18 cellular contexts compared by ENCODE assay signal in the genomic region with DNA sequence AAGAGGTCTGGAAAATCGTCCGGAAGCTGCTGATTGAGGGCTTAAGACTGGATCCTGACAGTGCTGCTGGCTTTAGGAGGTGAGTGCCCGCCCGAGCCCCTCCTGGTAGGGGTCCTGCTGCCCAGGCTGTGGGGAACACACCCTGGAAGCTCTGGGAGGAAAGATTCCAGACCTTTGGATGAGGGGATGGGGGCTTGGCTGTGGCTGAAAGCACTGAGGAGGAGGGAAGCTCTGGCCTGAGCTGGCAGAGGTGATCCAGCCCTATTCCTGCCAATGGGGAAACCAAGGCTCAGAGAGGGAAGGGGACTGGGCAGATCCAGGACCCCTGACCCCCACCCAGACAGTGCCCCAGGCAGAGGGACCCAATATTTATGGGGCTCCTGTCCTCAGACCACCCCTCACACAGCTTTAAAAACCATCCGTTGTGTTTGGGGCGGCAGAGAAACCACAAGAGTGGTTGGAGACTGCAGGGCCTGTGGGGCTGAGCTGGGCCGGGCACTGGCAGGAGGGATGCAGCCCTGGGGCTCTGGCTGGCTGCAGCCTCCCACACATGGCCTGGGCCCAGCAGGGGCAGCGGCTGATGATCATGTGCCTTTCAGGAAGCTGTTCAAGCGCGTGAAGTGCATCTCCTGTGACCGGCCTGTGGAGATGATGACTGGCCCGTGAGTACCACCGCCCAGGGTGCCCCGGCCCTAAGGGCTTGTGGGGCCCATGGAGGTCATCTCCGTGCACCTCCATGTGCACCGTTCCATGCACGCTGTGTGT. TPM values are rescaled to one million over a fixed set of nuclear protein-coding genes. Genes with fewer than 3 reads are reported as not detected.
DNase-seq lines count a peak whose midpoint lies in the region; FAIRE-seq and TF ChIP-seq lines count a peak whose summit lies in the region.
"Had no signal": no experiment of that assay in that cellular context is flagged by ENCODE, and none has a peak within 500 bp of the region (broad histone marks: within the 10 kb centered on the region; RNA-seq: fewer than 3 reads in every experiment).

No MANE protein-coding gene starts in this region.

- H3K4me3 ChIP-seq in H7 (ENCODE audit: insufficient read depth, low read depth, low read length): no peak overlapping the region
- no peak overlapping the region for H3K4me3 ChIP-seq in H1 (ENCODE audit: extremely low read depth in 1 of 4, insufficient read depth in 2 of 4, low read depth in 3 of 4, low read length in 4 of 4)
- no peak overlapping the region for H3K4me3 ChIP-seq in neuronal stem cell (ENCODE audit: low read length in 2 of 2)
- H3K4me3 ChIP-seq in HAP-1: no peak overlapping the region
- H3K4me3 ChIP-seq: PC-9, SJCRH30 had no signal

- H3K4me1 Mint-ChIP-seq in activated CD4-positive, alpha-beta T cell treated with anti-CD3 and anti-CD28 coated beads, Interleukin-2, amount 10 ng/mL, durations not matched to agents 24 days and 14 days: no peaks in the 10 kb centered on the region
- H3K4me1 Mint-ChIP-seq: CD4-positive, alpha-beta memory T cell had no signal

- H3K9me3 Mint-ChIP-seq in activated CD4-positive, alpha-beta T cell treated with anti-CD3 and anti-CD28 coated beads, Interleukin-2, amount 10 ng/mL, durations not matched to agents 24 days and 14 days: no peaks in the 10 kb centered on the region

- H3K14ac ChIP-seq in H1 (ENCODE audit: insufficient read length): no peak overlapping the region
- H3K14ac ChIP-seq in neuronal stem cell (ENCODE audit: low read length): peak overlapping the region; percentile 47

- peak overlapping the region; percentile 48; the same call in 1 of the 2 replicates for H2BK20ac ChIP-seq in H1 (ENCODE audit: low read length)

- POLR2A ChIA-PET in H1 (lab: Charles Lee; ENCODE audit: partially characterized antibody): interaction anchor here (0.6 to 12.8 kb wide), 4 partner anchors 8 to 20 kb away, joined by 3 to 126 read pairs (median 8); a partner anchor contains a TSS

- DNase-seq in ACHN (peak; percentile 33), H7 (peak; percentile 69), H1 (ENCODE audit: low read depth in 1 of 2, low spot score in 2 of 2) (no peak), neuronal stem cell (ENCODE audit: low spot score) (no peak), NK-92 (lab: John Stamatoyannopoulos, UW; ENCODE audit: unreplicated experiment) (no peak), NCI-H2227 treated with DMSO at 0.1 percent for 48 hours (lab: John Stamatoyannopoulos, UW) (no peak), HAP-1 (ENCODE audit: low spot score in 2 of 2) (no peak)
- no peak for DNase-seq in activated CD4-positive, alpha-beta T cell treated with anti-CD3 and anti-CD28 coated beads, Interleukin-2, amount 10 ng/mL, durations not matched to agents 24 days and 14 days
- DNase-seq: AML-193; CD4-positive, alpha-beta memory T cell; DMS79; HFFc6; KG1; NCI-H1092 treated with DMSO at 0.1 percent for 48 hours; NCI-H446; NCI-H748 treated with DMSO at 0.1 percent for 48 hours; PC-9; SJCRH30 had no signal

- H3K9ac ChIP-seq in H1 (replicated peaks in 1 of 4; ENCODE audit: extremely low read depth in 1 of 4, low read depth in 3 of 4, low read length in 3 of 4): no peak overlapping the region
- no peak overlapping the region for H3K9ac ChIP-seq in neuronal stem cell (ENCODE audit: low read depth, low read length, poor library complexity)

- no peak for FAIRE-seq in H1 (lab: Jason Lieb, UNC)

- peaks cover 0 to 18% (median 10%) of the 10 kb centered on the region in 4 experiments; a peak in 6 of 7 replicates for H3K4me1 ChIP-seq in H1 (replicated peaks in 1 of 4; ENCODE audit: control insufficient read depth in 3 of 4, insufficient read depth in 4 of 4, low read length in 3 of 4)
- peaks cover 4 to 6% of the 10 kb centered on the region in 2 donors for H3K4me1 ChIP-seq in neuronal stem cell (ENCODE audit: control insufficient read depth in 2 of 2, insufficient read depth in 1 of 2, low read depth in 1 of 2, low read length in 2 of 2)
- H3K4me1 ChIP-seq in HAP-1: no peaks in the 10 kb centered on the region

- peak overlapping the region; percentile 62; the same call in 1 of the 2 replicates for H2BK5ac ChIP-seq in H1 (ENCODE audit: low read depth, low read length)
- H2BK5ac ChIP-seq in neuronal stem cell (ENCODE audit: low read length): no peak overlapping the region

- TF ChIP-seq POLR2A in H1 (IDR thresholded peaks at IDR 0.05; ENCODE audit: control extremely low read depth in 1 of 2, low read depth in 2 of 2, low read length in 2 of 2): no peak

- no peak overlapping the region for H2AK5ac ChIP-seq in H1 (ENCODE audit: low read depth, low read length)
- H2AK5ac ChIP-seq in neuronal stem cell (ENCODE audit: low read depth, low read length): peak overlapping the region; percentile 39

- no peak for TF ChIP-seq RAD21 in H1 (IDR thresholded peaks at IDR 0.05 in 1 of 2, conservative IDR thresholded peaks at IDR 0.05 in 1 of 2; ENCODE audit: low read depth in 2 of 2, low read length in 2 of 2)

- no peak overlapping the region for H3K18ac ChIP-seq in H1 (ENCODE audit: extremely low read depth, low read length)
- peak overlapping the region; percentile 14 for H3K18ac ChIP-seq in neuronal stem cell (ENCODE audit: low read length)

- no peak overlapping the region for H3K56ac ChIP-seq in H1 (replicated peaks; ENCODE audit: insufficient read length, low read depth, low read length)

- 89% methylated on average over 17 of the region's 17 CpGs; no CpG with 5 or more reads in 1 of the 2 experiments for WGBS in H1 (ENCODE audit: extremely low coverage in 1 of 2, insufficient coverage in 1 of 2, insufficient read length in 1 of 2, insufficient replicate concordance in 2 of 2, low coverage in 1 of 2, low lambda C conversion rate in 2 of 2, missing lambda C conversion rate in 1 of 2), 2 experiments
- WGBS in neuronal stem cell (ENCODE audit: extremely low coverage in 2 of 2, insufficient read length in 2 of 2, insufficient replicate concordance in 1 of 2), 2 donors: no CpG with 5 or more reads among the region's 17 CpGs

- H2BK15ac ChIP-seq in H1 (ENCODE audit: low read length): peak overlapping the region; percentile 22; the same call in 1 of the 2 replicates
- H2BK15ac ChIP-seq in neuronal stem cell (ENCODE audit: low read length): no peak overlapping the region

- H2BK12ac ChIP-seq in H1 (ENCODE audit: low read depth, low read length) (peak overlapping the region; percentile 72; the same call in 1 of the 2 replicates), neuronal stem cell (ENCODE audit: low read length) (no peak overlapping the region)

- H3K27ac ChIP-seq in H1 (ENCODE audit: low read depth, low read length) (no peak overlapping the region), neuronal stem cell (replicated peaks; ENCODE audit: low read length) (no peak overlapping the region)
- H3K27ac ChIP-seq: PC-9, SJCRH30 had no signal

- H2AFZ ChIP-seq in H1 (ENCODE audit: low read length) (no peak overlapping the region), neuronal stem cell (ENCODE audit: low read length) (peak overlapping the region; percentile 33)
- H2AFZ ChIP-seq: PC-9 had no signal

- H3K27me3 ChIP-seq in H7 (ENCODE audit: control insufficient read depth, insufficient read depth, low read length) (no peaks in the 10 kb centered on the region), H1 (replicated peaks in 1 of 4; ENCODE audit: control insufficient read depth in 3 of 4, extremely low read depth in 1 of 4, insufficient read depth in 3 of 4, low read length in 3 of 4) (no peaks in the 10 kb centered on the region; a peak in 1 of 7 replicates), neuronal stem cell (ENCODE audit: control insufficient read depth in 3 of 3, insufficient read depth in 3 of 3, low read depth in 1 of 3, low read length in 3 of 3) (no peaks in the 10 kb centered on the region), HAP-1 (ENCODE audit: low read depth) (peaks cover 4% of the 10 kb centered on the region; the same call in 1 of the 2 replicates)
- H3K27me3 ChIP-seq: SJCRH30 had no signal

- no peak overlapping the region for H2BK120ac ChIP-seq in H1 (replicated peaks; ENCODE audit: low read depth, low read length)
- H2BK120ac ChIP-seq in neuronal stem cell (ENCODE audit: low read depth, low read length): no peak overlapping the region

- no peak overlapping the region for H4K5ac ChIP-seq in H1 (ENCODE audit: insufficient read length, low read depth, low read length)

- H3K79me1 ChIP-seq in H1 (ENCODE audit: low read depth, low read length): no peaks in the 10 kb centered on the region
- H3K79me1 ChIP-seq in neuronal stem cell (ENCODE audit: low read depth, low read length): peaks cover 2% of the 10 kb centered on the region

- H3K27me3 Mint-ChIP-seq in activated CD4-positive, alpha-beta T cell treated with anti-CD3 and anti-CD28 coated beads, Interleukin-2, amount 10 ng/mL, durations not matched to agents 24 days and 14 days: peaks cover 2% of the 10 kb centered on the region

- H3K23ac ChIP-seq in H1 (ENCODE audit: insufficient read length) (no peak overlapping the region), neuronal stem cell (ENCODE audit: low read depth, low read length, poor library complexity) (peak overlapping the region; percentile 90)

- no peak overlapping the region for H3K4me2 ChIP-seq in H1 (ENCODE audit: insufficient read depth in 1 of 2, low read depth in 2 of 2, low read length in 2 of 2)
- no peak overlapping the region for H3K4me2 ChIP-seq in neuronal stem cell (ENCODE audit: insufficient read depth, low read length, poor library complexity, severe bottlenecking)
- H3K4me2 ChIP-seq: PC-9 had no signal

- H3K4me3 Mint-ChIP-seq in activated CD4-positive, alpha-beta T cell treated with anti-CD3 and anti-CD28 coated beads, Interleukin-2, amount 10 ng/mL, durations not matched to agents 24 days and 14 days: no peak overlapping the region
- H3K4me3 Mint-ChIP-seq: CD4-positive, alpha-beta memory T cell; HFFc6 had no signal

- H4K91ac ChIP-seq in H1 (replicated peaks; ENCODE audit: insufficient read length, low read length): no peak overlapping the region
- no peak overlapping the region for H4K91ac ChIP-seq in neuronal stem cell (ENCODE audit: low read depth, low read length, poor library complexity)

- H3K27ac Mint-ChIP-seq in activated CD4-positive, alpha-beta T cell treated with anti-CD3 and anti-CD28 coated beads, Interleukin-2, amount 10 ng/mL, durations not matched to agents 24 days and 14 days: no peak overlapping the region
- H3K27ac Mint-ChIP-seq: CD4-positive, alpha-beta memory T cell; HFFc6 had no signal

- H4K8ac ChIP-seq in H1 (ENCODE audit: extremely low read depth, insufficient read depth, low read length): no peak overlapping the region
- H4K8ac ChIP-seq in neuronal stem cell (ENCODE audit: low read depth, low read length): no peak overlapping the region

- TF ChIP-seq CTCF in H1 (IDR thresholded peaks at IDR 0.05; ENCODE audit: control extremely low read depth in 1 of 3, insufficient read depth in 1 of 3, low read depth in 1 of 3, low read length in 3 of 3): no peak

- H3K9me3 ChIP-seq in H1 (ENCODE audit: insufficient read depth in 2 of 2, low read depth in 1 of 2, low read length in 1 of 2): peaks cover 8% of the 10 kb centered on the region in 2 experiments; a peak in 3 of 4 replicates
- H3K9me3 ChIP-seq in neuronal stem cell (replicated peaks in 1 of 2; ENCODE audit: control insufficient read depth in 2 of 2, insufficient read depth in 1 of 2, low read depth in 1 of 2, low read length in 2 of 2): peaks cover 0 to 5% of the 10 kb centered on the region in 2 donors
- H3K9me3 ChIP-seq in HAP-1: no peaks in the 10 kb centered on the region; the same call in 1 of the 2 replicates
- H3K9me3 ChIP-seq: SJCRH30 had no signal

- no peaks in the 10 kb centered on the region for H3K23me2 ChIP-seq in H1 (ENCODE audit: low read depth, low read length)

- CTCF ChIA-PET in H1 (lab: Charles Lee; ENCODE audit: partially characterized antibody): interaction anchor here (0.9 to 8.9 kb wide), 7 partner anchors 11 to 82 kb away, joined by 3 to 157 read pairs (median 5); a partner anchor contains a TSS

- no peaks in the 10 kb centered on the region for H3K36me3 ChIP-seq in H7 (replicated peaks; ENCODE audit: control insufficient read depth, insufficient read depth, low read length)
- no peaks in the 10 kb centered on the region for H3K36me3 ChIP-seq in H1 (ENCODE audit: control insufficient read depth in 2 of 4, insufficient read depth in 4 of 4, low read length in 3 of 4)
- peaks cover 0 to 1% of the 10 kb centered on the region in 2 donors for H3K36me3 ChIP-seq in neuronal stem cell (replicated peaks in 1 of 2; ENCODE audit: control insufficient read depth in 2 of 2, insufficient read depth in 2 of 2, low read length in 2 of 2)
- H3K36me3 ChIP-seq in HAP-1 (replicated peaks): no peaks in the 10 kb centered on the region
- H3K36me3 ChIP-seq: SJCRH30 had no signal

- TF ChIP-seq EP300 in H1 (IDR thresholded peaks at IDR 0.05; ENCODE audit: borderline replicate concordance in 1 of 2, low read depth in 2 of 2, low read length in 2 of 2): no peak

- H3K4ac ChIP-seq in H1 (replicated peaks; ENCODE audit: insufficient read length, low read depth, low read length) (no peak overlapping the region), neuronal stem cell (ENCODE audit: low read length) (no peak overlapping the region)

- H3K36me3 Mint-ChIP-seq in activated CD4-positive, alpha-beta T cell treated with anti-CD3 and anti-CD28 coated beads, Interleukin-2, amount 10 ng/mL, durations not matched to agents 24 days and 14 days (ENCODE audit: low read depth): no peaks in the 10 kb centered on the region
- H3K36me3 Mint-ChIP-seq: CD4-positive, alpha-beta memory T cell had no signal

- intact Hi-C loops in activated CD4-positive, alpha-beta T cell treated with anti-CD3 and anti-CD28 coated beads, Interleukin-2, amount 10 ng/mL, durations not matched to agents 24 days and 14 days (cut with micrococcal nuclease): no loop called here

- H4K20me1 ChIP-seq in H1 (replicated peaks in 1 of 2; ENCODE audit: control insufficient read depth in 1 of 2, insufficient read depth in 2 of 2, low read length in 2 of 2): no peaks in the 10 kb centered on the region

- no peaks in the 10 kb centered on the region for H3K79me2 ChIP-seq in H1 (ENCODE audit: control insufficient read depth in 1 of 2, insufficient read depth in 2 of 2, low read length in 2 of 2)

- in situ Hi-C loops in ACHN (cut with HindIII; ENCODE audit: low pct_ligation_motif_present, low pct_unique_long_range_greater_than_20kb, low sequenced_read_pairs) (no loop called here), HAP-1 (cut with MboI; ENCODE audit: low sequenced_read_pairs) (no loop called here)

RNA-seq across cellular contexts. Expression of a gene that starts 22.8 kb away (rescaled TPM):
- total RNA-seq in H7 (2014; rRNA removed; shearing (Covaris generic)): 21.4 and 26.8 TPM in 2 replicates
- total RNA-seq in H1 (2021; fragmentation: NEBNext Ultra II Directional; extraction: Animal tissue kit (Norgen Biotek cat#: 25700)): 52.2 and 62.0 TPM in 2 replicates
- 28.6 and 48.9 TPM in 2 replicates for polyA plus RNA-seq in H1 (2011; rRNA removed)
- 20.7 TPM for polyA plus RNA-seq in H1 (2011; cell fraction: cytosol; rRNA removed)
- 44.3 TPM for polyA plus RNA-seq in H1 (2011; cell fraction: nucleus; rRNA removed)
- polyA plus RNA-seq in H1 (2012, experiment 1 of 2): 31.3 to 45.9 TPM (median 41.7 TPM) in 4 replicates
- 25.4 TPM for polyA plus RNA-seq in H1 (2012, experiment 2 of 2)
- 36.1 TPM for polyA plus RNA-seq in H1 (2013, experiment 1 of 2)
- 36.7 TPM for polyA plus RNA-seq in H1 (2013, experiment 2 of 2)
- 3.9 and 5.5 TPM in 2 replicates for polyA minus RNA-seq in H1 (2011; rRNA and poly(A)+ RNA removed)
- 28.0 TPM for polyA minus RNA-seq in H1 (2011; cell fraction: cytosol; rRNA and poly(A)+ RNA removed)
- polyA minus RNA-seq in H1 (2011; cell fraction: nucleus; rRNA and poly(A)+ RNA removed): 45.1 TPM
- polyA plus RNA-seq in neuronal stem cell (2013, experiment 1 of 2): 13.4 TPM
- 13.0 TPM for polyA plus RNA-seq in neuronal stem cell (2013, experiment 2 of 2)
- total RNA-seq in activated CD4-positive, alpha-beta T cell treated with anti-CD3 and anti-CD28 coated beads, Interleukin-2, amount 10 ng/mL, durations not matched to agents 24 days and 14 days: 17.2 and 20.5 TPM in 2 replicates

RNA-seq across cellular contexts. Expression of a gene that starts 32.7 kb away (rescaled TPM):
- 35.6 and 42.8 TPM in 2 replicates for total RNA-seq in H7 (2014; rRNA removed; shearing (Covaris generic))
- 79.4 and 82.3 TPM in 2 replicates for total RNA-seq in H1 (2021; fragmentation: NEBNext Ultra II Directional; extraction: Animal tissue kit (Norgen Biotek cat#: 25700))
- polyA plus RNA-seq in H1 (2011; rRNA removed): 15.0 and 30.1 TPM in 2 replicates
- 12.4 TPM for polyA plus RNA-seq in H1 (2011; cell fraction: cytosol; rRNA removed)
- polyA plus RNA-seq in H1 (2011; cell fraction: nucleus; rRNA removed): 33.9 TPM
- 39.5 to 72.9 TPM (median 65.4 TPM) in 4 replicates for polyA plus RNA-seq in H1 (2012, experiment 1 of 2)
- polyA plus RNA-seq in H1 (2012, experiment 2 of 2): 52.0 TPM
- 46.7 TPM for polyA plus RNA-seq in H1 (2013, experiment 1 of 2)
- 47.1 TPM for polyA plus RNA-seq in H1 (2013, experiment 2 of 2)
- 17.9 and 22.6 TPM in 2 replicates for polyA minus RNA-seq in H1 (2011; rRNA and poly(A)+ RNA removed)
- polyA minus RNA-seq in H1 (2011; cell fraction: cytosol; rRNA and poly(A)+ RNA removed): 30.4 TPM
- 30.7 TPM for polyA minus RNA-seq in H1 (2011; cell fraction: nucleus; rRNA and poly(A)+ RNA removed)
- polyA plus RNA-seq in neuronal stem cell (2013, experiment 1 of 2): 48.7 TPM
- polyA plus RNA-seq in neuronal stem cell (2013, experiment 2 of 2): 51.0 TPM
- 103 and 108 TPM in 2 replicates for total RNA-seq in activated CD4-positive, alpha-beta T cell treated with anti-CD3 and anti-CD28 coated beads, Interleukin-2, amount 10 ng/mL, durations not matched to agents 24 days and 14 days

RNA-seq across cellular contexts. Expression of a gene that starts 35.7 kb away (rescaled TPM):
- 0.38 and 0.41 TPM in 2 replicates for total RNA-seq in H7 (2014; rRNA removed; shearing (Covaris generic))
- 1.3 and 1.6 TPM in 2 replicates for total RNA-seq in H1 (2021; fragmentation: NEBNext Ultra II Directional; extraction: Animal tissue kit (Norgen Biotek cat#: 25700))
- 1.0 and 1.8 TPM in 2 replicates for polyA plus RNA-seq in H1 (2011; rRNA removed)
- 0.97 TPM for polyA plus RNA-seq in H1 (2011; cell fraction: cytosol; rRNA removed)
- 2.1 TPM for polyA plus RNA-seq in H1 (2011; cell fraction: nucleus; rRNA removed)
- 1.4 to 2.0 TPM (median 1.5 TPM) in 4 replicates for polyA plus RNA-seq in H1 (2012, experiment 1 of 2)
- polyA plus RNA-seq in H1 (2012, experiment 2 of 2): 1.1 TPM
- 0.67 TPM for polyA plus RNA-seq in H1 (2013, experiment 1 of 2)
- 0.72 TPM for polyA plus RNA-seq in H1 (2013, experiment 2 of 2)
- polyA minus RNA-seq in H1 (2011; rRNA and poly(A)+ RNA removed): 1.4 and 1.6 TPM in 2 replicates
- polyA minus RNA-seq in H1 (2011; cell fraction: cytosol; rRNA and poly(A)+ RNA removed): 1.5 TPM
- 1.9 TPM for polyA minus RNA-seq in H1 (2011; cell fraction: nucleus; rRNA and poly(A)+ RNA removed)
- 0.74 TPM for polyA plus RNA-seq in neuronal stem cell (2013, experiment 1 of 2)
- 0.79 TPM for polyA plus RNA-seq in neuronal stem cell (2013, experiment 2 of 2)
- total RNA-seq in activated CD4-positive, alpha-beta T cell treated with anti-CD3 and anti-CD28 coated beads, Interleukin-2, amount 10 ng/mL, durations not matched to agents 24 days and 14 days: not detected in 2 replicates
- total RNA-seq: HFFc6, SJCRH30 had no signal
- polyA plus RNA-seq: CD4-positive, alpha-beta memory T cell had no signal

RNA-seq across cellular contexts. Expression of a gene that starts 53.3 kb away (rescaled TPM):
- 32.1 and 36.0 TPM in 2 replicates for total RNA-seq in H7 (2014; rRNA removed; shearing (Covaris generic))
- total RNA-seq in H1 (2021; fragmentation: NEBNext Ultra II Directional; extraction: Animal tissue kit (Norgen Biotek cat#: 25700)): 73.7 and 76.3 TPM in 2 replicates
- polyA plus RNA-seq in H1 (2011; rRNA removed): 56.6 and 91.0 TPM in 2 replicates
- 30.3 TPM for polyA plus RNA-seq in H1 (2011; cell fraction: cytosol; rRNA removed)
- 56.4 TPM for polyA plus RNA-seq in H1 (2011; cell fraction: nucleus; rRNA removed)
- 63.4 to 93.4 TPM (median 83.5 TPM) in 4 replicates for polyA plus RNA-seq in H1 (2012, experiment 1 of 2)
- 84.1 TPM for polyA plus RNA-seq in H1 (2012, experiment 2 of 2)
- 34.2 TPM for polyA plus RNA-seq in H1 (2013, experiment 1 of 2)
- 34.4 TPM for polyA plus RNA-seq in H1 (2013, experiment 2 of 2)
- polyA minus RNA-seq in H1 (2011; rRNA and poly(A)+ RNA removed): 28.0 and 32.6 TPM in 2 replicates
- polyA minus RNA-seq in H1 (2011; cell fraction: cytosol; rRNA and poly(A)+ RNA removed): 24.1 TPM
- 26.3 TPM for polyA minus RNA-seq in H1 (2011; cell fraction: nucleus; rRNA and poly(A)+ RNA removed)
- 48.1 TPM for polyA plus RNA-seq in neuronal stem cell (2013, experiment 1 of 2)
- 46.7 TPM for polyA plus RNA-seq in neuronal stem cell (2013, experiment 2 of 2)
- total RNA-seq in activated CD4-positive, alpha-beta T cell treated with anti-CD3 and anti-CD28 coated beads, Interleukin-2, amount 10 ng/mL, durations not matched to agents 24 days and 14 days: 49.4 and 55.2 TPM in 2 replicates

Comparison
In these comparisons a context has a peak if more than half of its experiments do, and no peak if none do; other contexts are left out.
1. DNase-seq: peak in ACHN (single experiment) and H7 (single experiment); none in H1 (0 of 2), neuronal stem cell (single experiment), NK-92 (single experiment), activated CD4-positive, alpha-beta T cell treated with anti-CD3 and anti-CD28 coated beads, Interleukin-2, amount 10 ng/mL, durations not matched to agents 24 days and 14 days (single experiment), NCI-H2227 treated with DMSO at 0.1 percent for 48 hours (single experiment) and HAP-1 (0 of 2).